1 cellular context compared by ENCODE assay signal in the genomic region with DNA sequence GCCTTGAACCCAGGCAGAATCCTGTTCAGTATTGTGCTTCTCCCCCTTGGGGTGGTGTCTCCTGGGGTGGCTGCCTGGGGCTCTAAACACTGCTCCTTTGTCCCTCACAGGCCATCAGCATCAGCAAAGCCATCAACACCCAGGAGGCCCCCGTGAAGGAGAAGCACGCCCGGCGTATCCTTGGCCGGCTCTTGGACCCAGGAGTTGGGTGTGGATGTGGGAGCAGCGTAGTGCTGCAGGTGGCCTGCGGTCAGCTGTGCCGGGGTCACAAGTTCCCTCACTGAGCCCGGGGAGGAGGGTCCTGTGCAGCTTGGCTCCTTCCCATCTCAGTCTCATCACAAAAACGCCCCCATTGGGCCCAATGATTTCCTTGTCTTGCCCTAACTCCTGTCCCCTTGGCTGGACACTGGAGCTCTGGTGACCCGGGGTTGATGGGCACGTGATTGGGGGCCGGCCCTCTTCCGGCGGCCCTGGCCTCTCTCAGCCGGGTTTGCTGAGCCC.
TF ChIP-seq lines count a peak whose summit lies in the region.

No MANE protein-coding gene starts in this region.

TF ChIP-seq in IMR-90, 13 proteins besides CTCF, POLR2A, EP300 and RAD21 (continued from another document):
- TF ChIP-seq, protein P1, sequence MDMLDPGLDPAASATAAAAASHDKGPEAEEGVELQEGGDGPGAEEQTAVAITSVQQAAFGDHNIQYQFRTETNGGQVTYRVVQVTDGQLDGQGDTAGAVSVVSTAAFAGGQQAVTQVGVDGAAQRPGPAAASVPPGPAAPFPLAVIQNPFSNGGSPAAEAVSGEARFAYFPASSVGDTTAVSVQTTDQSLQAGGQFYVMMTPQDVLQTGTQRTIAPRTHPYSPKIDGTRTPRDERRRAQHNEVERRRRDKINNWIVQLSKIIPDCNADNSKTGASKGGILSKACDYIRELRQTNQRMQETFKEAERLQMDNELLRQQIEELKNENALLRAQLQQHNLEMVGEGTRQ (IDR thresholded peaks at IDR 0.05; ENCODE audit: low read depth, low read length), result no peak
- TF ChIP-seq SMC3 (IDR thresholded peaks at IDR 0.05; ENCODE audit: low read depth, low read length) (no peak), CHD1 (IDR thresholded peaks at IDR 0.05; ENCODE audit: low read depth, low read length) (no peak), BHLHE40 (IDR thresholded peaks at IDR 0.05; ENCODE audit: low read depth, low read length) (no peak), FOS (IDR thresholded peaks at IDR 0.05; ENCODE audit: low read depth, low read length) (no peak), NFE2L2 (IDR thresholded peaks at IDR 0.05; ENCODE audit: low read depth, low read length) (no peak), MAZ (IDR thresholded peaks at IDR 0.05; ENCODE audit: borderline replicate concordance, low read depth, low read length) (no peak)
- TF ChIP-seq, protein P2, sequence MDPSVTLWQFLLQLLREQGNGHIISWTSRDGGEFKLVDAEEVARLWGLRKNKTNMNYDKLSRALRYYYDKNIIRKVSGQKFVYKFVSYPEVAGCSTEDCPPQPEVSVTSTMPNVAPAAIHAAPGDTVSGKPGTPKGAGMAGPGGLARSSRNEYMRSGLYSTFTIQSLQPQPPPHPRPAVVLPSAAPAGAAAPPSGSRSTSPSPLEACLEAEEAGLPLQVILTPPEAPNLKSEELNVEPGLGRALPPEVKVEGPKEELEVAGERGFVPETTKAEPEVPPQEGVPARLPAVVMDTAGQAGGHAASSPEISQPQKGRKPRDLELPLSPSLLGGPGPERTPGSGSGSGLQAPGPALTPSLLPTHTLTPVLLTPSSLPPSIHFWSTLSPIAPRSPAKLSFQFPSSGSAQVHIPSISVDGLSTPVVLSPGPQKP (IDR thresholded peaks at IDR 0.05; ENCODE audit: borderline replicate concordance, low read depth, low read length), result no peak
TF ChIP-seq in IMR-90: peak in this region for 0.
